ENCODE assay signal across 12 cellular contexts in the genomic region with DNA sequence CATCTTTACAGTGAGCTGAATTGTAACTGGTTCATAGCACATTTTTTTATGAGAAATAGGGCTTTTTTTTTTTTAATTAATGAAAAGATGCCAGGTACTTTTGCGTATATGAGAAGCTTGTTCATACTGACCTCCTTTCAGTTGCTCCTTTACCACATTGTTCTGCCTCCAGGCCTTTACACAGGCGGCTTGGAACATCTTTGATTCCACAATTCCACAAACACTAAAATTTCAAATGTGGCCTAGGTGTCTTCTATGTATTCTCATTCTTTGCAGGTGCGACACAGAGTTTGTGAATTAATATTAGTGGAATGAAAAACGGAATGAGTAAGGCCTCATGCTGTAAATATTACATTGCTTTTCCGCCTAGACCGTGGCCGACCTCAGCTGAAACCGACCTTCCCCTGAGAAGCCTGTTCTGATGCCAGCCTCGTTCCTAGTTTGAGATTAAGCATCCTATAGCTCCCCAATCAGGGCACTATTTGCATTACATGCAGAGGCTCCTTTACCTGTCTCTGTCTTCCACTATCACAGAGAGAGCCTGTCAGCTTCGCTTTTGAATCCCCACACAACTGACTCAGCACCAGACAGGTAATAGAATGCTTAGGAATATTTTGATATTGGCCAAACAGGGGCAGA.
DNase-seq lines count a peak whose midpoint lies in the region; TF ChIP-seq lines count a peak whose summit lies in the region.
"Had no signal": no experiment of that assay in that cellular context is flagged by ENCODE, and none has a peak within 500 bp of the region (broad histone marks: within the 10 kb centered on the region; RNA-seq: fewer than 3 reads in every experiment).

No MANE protein-coding gene starts in this region.

- intact Hi-C loops in stomach (cut with DNase I; ENCODE audit: low total_unique reads) = no loop called here

- 77 to 83% (median 81%) methylated on average over 10 of the region's 10 CpGs for WGBS in stomach, 5 donors

- H3K27ac ChIP-seq in stomach = no peak overlapping the region
- H3K27ac ChIP-seq: SJCRH30 had no signal

- TF ChIP-seq EP300 in stomach (IDR thresholded peaks at IDR 0.05) = no peak

- H3K4me3 ChIP-seq in choroid plexus epithelial cell (ENCODE audit: low read depth, low read length) (no peak overlapping the region), stomach (no peak overlapping the region)
- H3K4me3 ChIP-seq: SJCRH30 had no signal

- peak; percentile 11 for DNase-seq in DMS53 (lab: John Stamatoyannopoulos, UW)
- no peak for DNase-seq in DMS53 treated with DMSO at 0.1 percent for 48 hours (lab: John Stamatoyannopoulos, UW; ENCODE audit: unreplicated experiment)
- DNase-seq in NCI-H2171 treated with DMSO at 0.1 percent for 48 hours (lab: John Stamatoyannopoulos, UW) = peak; percentile 72
- DNase-seq in choroid plexus epithelial cell (ENCODE audit: low read depth) = peak; percentile 34
- DNase-seq in pons (ENCODE audit: low spot score) = peak; percentile 56
- no peak for DNase-seq in stomach
- DNase-seq in middle frontal gyrus (ENCODE audit: extremely low spot score, low spot score) = no peak
- no peak for DNase-seq in MV-4-11 (lab: John Stamatoyannopoulos, UW)
- DNase-seq: activated CD4-positive, alpha-beta T cell treated with anti-CD3 and anti-CD28 coated beads for 4 hours; activated gamma-delta T cell; HFFc6 had no signal

- no peaks in the 10 kb centered on the region for H3K27me3 ChIP-seq in stomach
- H3K27me3 ChIP-seq: SJCRH30 had no signal

- H3K4me1 ChIP-seq in stomach = peaks cover 2 to 12% (median 6%) of the 10 kb centered on the region in 4 donors

- H3K36me3 ChIP-seq in stomach = no peaks in the 10 kb centered on the region

- peaks cover 0 to 11% (median 9%) of the 10 kb centered on the region in 4 donors for H3K9me3 ChIP-seq in stomach

- TF ChIP-seq POLR2A in stomach (IDR thresholded peaks at IDR 0.05) = no peak

- peak; percentile 34 for TF ChIP-seq CTCF in choroid plexus epithelial cell (conservative IDR thresholded peaks at IDR 0.05; ENCODE audit: low read depth, low read length)
- TF ChIP-seq CTCF in stomach (IDR thresholded peaks at IDR 0.05) = no peak

Comparison
In these comparisons a context has a peak if more than half of its experiments do, and no peak if none do; other contexts are left out.
1. DNase-seq: peak in DMS53 (single experiment), NCI-H2171 treated with DMSO at 0.1 percent for 48 hours (single experiment), choroid plexus epithelial cell (single experiment) and pons (single experiment); none in DMS53 treated with DMSO at 0.1 percent for 48 hours (single experiment), stomach (single experiment), middle frontal gyrus (single experiment) and MV-4-11 (single experiment).